In genomic region chr19:10402441-10403038, GRCh38 we compare ENCODE assay signal across 1 cellular context.
A peak's percentile ranks its signal among the peaks of the same experiment; 100 is the strongest.
TF ChIP-seq lines count a peak whose summit lies in the region.

No MANE protein-coding gene starts in this region.

TF ChIP-seq in HEK293, 187 proteins besides CTCF, POLR2A, EP300 and RAD21 (continued from another document and continues in another):
- TF ChIP-seq KLF9 (tag by site-specific recombination; IDR thresholded peaks at IDR 0.05; ENCODE audit: low read depth) (peak; percentile 28; the same call in 1 of the 2 replicates), BCL6B (tag by site-specific recombination; IDR thresholded peaks at IDR 0.05) (no peak), ZNF600 (tag by site-specific recombination; IDR thresholded peaks at IDR 0.05) (peak; percentile 91), KLF17 (tag by site-specific recombination; IDR thresholded peaks at IDR 0.05) (no peak), ZNF366 (tag by site-specific recombination; conservative IDR thresholded peaks at IDR 0.05) (no peak), TCF7L2 (IDR thresholded peaks at IDR 0.05; ENCODE audit: borderline replicate concordance, low read depth, low read length) (no peak), KLF16 (tag by site-specific recombination; IDR thresholded peaks at IDR 0.05) (peak; percentile 24; the same call in 1 of the 2 replicates), ZNF24 (tag by site-specific recombination; IDR thresholded peaks at IDR 0.05) (no peak), WT1 (tag by site-specific recombination; IDR thresholded peaks at IDR 0.05) (no peak), ZNF660 (tag by site-specific recombination; IDR thresholded peaks at IDR 0.05) (no peak), ZNF792 (tag by site-specific recombination; IDR thresholded peaks at IDR 0.05) (no peak), ZNF311 (tag by site-specific recombination; IDR thresholded peaks at IDR 0.05; ENCODE audit: borderline replicate concordance) (no peak), ZNF692 (tag by site-specific recombination; IDR thresholded peaks at IDR 0.05) (0 out of 2 replicates have a peak, but pooled peaks have one; percentile 11), ZXDB (tag by site-specific recombination; IDR thresholded peaks at IDR 0.05) (peak; percentile 88), ZNF747 (tag by site-specific recombination; IDR thresholded peaks at IDR 0.05) (no peak), ZSCAN4 (tag by site-specific recombination; IDR thresholded peaks at IDR 0.05) (no peak), ZNF394 (tag by site-specific recombination; IDR thresholded peaks at IDR 0.05; ENCODE audit: borderline replicate concordance) (peak; percentile 38; the same call in 1 of the 2 replicates), MYNN (tag by site-specific recombination; IDR thresholded peaks at IDR 0.05; ENCODE audit: borderline replicate concordance) (no peak), GLIS1 (tag by site-specific recombination; IDR thresholded peaks at IDR 0.05) (no peak), ZNF350 (tag by site-specific recombination; IDR thresholded peaks at IDR 0.05) (no peak), ZFP41 (tag by site-specific recombination; IDR thresholded peaks at IDR 0.05; ENCODE audit: borderline replicate concordance) (no peak), ZNF37A (tag by site-specific recombination; IDR thresholded peaks at IDR 0.05) (no peak), ZNF513 (tag by site-specific recombination; IDR thresholded peaks at IDR 0.05) (no peak), TRIM28 (IDR thresholded peaks at IDR 0.05; ENCODE audit: borderline replicate concordance, low read length) (no peak), ZNF155 (tag by site-specific recombination; IDR thresholded peaks at IDR 0.05) (no peak), ZNF560 (tag by site-specific recombination; IDR thresholded peaks at IDR 0.05; ENCODE audit: borderline replicate concordance) (no peak), ZSCAN5A (tag by site-specific recombination; IDR thresholded peaks at IDR 0.05) (no peak), INSM2 (tag by site-specific recombination; IDR thresholded peaks at IDR 0.05) (no peak), ZNF514 (tag by site-specific recombination; IDR thresholded peaks at IDR 0.05) (no peak), MEIS1 (CRISPR knock-in tag; IDR thresholded peaks at IDR 0.05; ENCODE audit: borderline replicate concordance) (no peak), ZNF26 (tag by site-specific recombination; IDR thresholded peaks at IDR 0.05) (no peak), ZNF677 (tag by site-specific recombination; IDR thresholded peaks at IDR 0.05) (no peak), REPIN1 (tag by site-specific recombination; IDR thresholded peaks at IDR 0.05; ENCODE audit: low read depth) (no peak), ZSCAN18 (tag by site-specific recombination; IDR thresholded peaks at IDR 0.05) (no peak), ZNF596 (tag by site-specific recombination; IDR thresholded peaks at IDR 0.05) (no peak), ZNF830 (tag by site-specific recombination; IDR thresholded peaks at IDR 0.05; ENCODE audit: low read depth) (no peak), ZFP69B (tag by site-specific recombination; IDR thresholded peaks at IDR 0.05) (no peak), ZNF404 (tag by site-specific recombination; IDR thresholded peaks at IDR 0.05) (no peak), ZNF521 (tag by site-specific recombination; IDR thresholded peaks at IDR 0.05) (no peak), ZNF518A (tag by site-specific recombination; conservative IDR thresholded peaks at IDR 0.05; ENCODE audit: low read depth) (peak; percentile 50; the same call in 1 of the 2 replicates), GLIS2 (tag by site-specific recombination; IDR thresholded peaks at IDR 0.05) (no peak), GFI1B (tag by site-specific recombination; IDR thresholded peaks at IDR 0.05) (no peak)
